In the genomic region with DNA sequence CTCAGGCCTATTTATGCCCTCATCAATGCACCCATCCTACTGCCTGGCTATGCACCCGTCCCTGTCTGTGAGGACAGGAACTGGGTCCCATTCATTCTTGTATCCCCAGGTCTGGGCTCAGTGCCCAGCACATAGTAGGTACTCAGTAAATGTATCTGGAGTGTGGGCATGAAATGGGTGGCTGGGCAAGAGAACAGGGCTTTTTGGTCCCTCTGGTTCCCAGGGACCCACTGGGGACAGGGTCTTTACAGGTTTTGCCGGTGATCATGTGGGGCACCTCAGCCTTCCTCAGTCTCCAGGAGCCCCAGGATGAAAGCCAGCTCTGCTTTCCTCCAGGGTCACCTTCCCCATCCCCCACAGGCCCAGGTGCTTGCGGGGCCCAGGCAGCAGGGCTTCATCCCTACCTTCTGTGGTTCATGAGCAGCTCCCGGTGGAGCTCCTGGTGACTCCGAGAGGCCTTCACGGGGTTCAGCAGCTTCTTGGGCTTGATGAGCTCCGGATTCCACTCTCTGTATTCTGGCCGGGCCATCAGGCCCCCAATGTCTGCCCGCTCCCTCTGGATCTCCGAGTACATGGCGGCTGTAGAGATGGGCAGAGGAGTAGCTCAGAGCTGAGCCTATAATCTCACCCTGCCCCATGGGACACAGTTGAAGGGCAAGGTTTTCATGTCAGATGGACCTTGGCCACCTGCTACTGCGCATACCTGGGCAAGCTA, we compare ENCODE assay signal across 18 cellular contexts. TPM values are rescaled to one million over a fixed set of nuclear protein-coding genes. Genes with fewer than 3 reads are reported as not detected.
A peak's percentile ranks its signal among the peaks of the same experiment; 100 is the strongest.
DNase-seq lines count a peak whose midpoint lies in the region; ATAC-seq and TF ChIP-seq lines count a peak whose summit lies in the region.
"Had no signal": no experiment of that assay in that cellular context is flagged by ENCODE, and none has a peak within 500 bp of the region (broad histone marks: within the 10 kb centered on the region; RNA-seq: fewer than 3 reads in every experiment).

No MANE protein-coding gene starts in this region.

- H3K9me3 ChIP-seq in IMR-90 (ENCODE audit: control insufficient read depth, insufficient read depth, low read length) = peaks cover 5% of the 10 kb centered on the region; the same call in 1 of the 2 replicates
- no peaks in the 10 kb centered on the region for H3K9me3 ChIP-seq in thyroid gland
- H3K9me3 ChIP-seq: upper lobe of left lung had no signal

- H3K79me1 ChIP-seq in IMR-90 (ENCODE audit: low read depth in 1 of 2, low read length in 2 of 2) = no peaks in the 10 kb centered on the region

- H3K18ac ChIP-seq in IMR-90 (ENCODE audit: low read depth, low read length) = no peak overlapping the region

- H3K4me2 ChIP-seq in IMR-90 (ENCODE audit: low read depth, low read length) = no peak overlapping the region
- H3K4me2 ChIP-seq: GM23338 had no signal

- H3K4me3 ChIP-seq in IMR-90 (ENCODE audit: insufficient read depth, low read depth, low read length) (no peak overlapping the region), thyroid gland (replicated peaks in 1 of 3) (no peak overlapping the region)
- H3K4me3 ChIP-seq: GM23338, SJSA1, upper lobe of left lung had no signal

- no peak for TF ChIP-seq RAD21 in IMR-90 (IDR thresholded peaks at IDR 0.05; ENCODE audit: low read length)

- H3K4me1 ChIP-seq in IMR-90 (ENCODE audit: control insufficient read depth, insufficient read depth, low read length) = peaks cover 2% of the 10 kb centered on the region; the same call in 1 of the 2 replicates
- H3K4me1 ChIP-seq in thyroid gland = peaks cover 25 to 49% of the 10 kb centered on the region in 2 donors

- H2BK5ac ChIP-seq in IMR-90 (ENCODE audit: low read depth, low read length, poor library complexity, severe bottlenecking) = no peak overlapping the region

- POLR2A ChIA-PET in IMR-90 (lab: Charles Lee; ENCODE audit: unreplicated experiment) = no interaction called here

- H3K27me3 ChIP-seq in IMR-90 (ENCODE audit: control insufficient read depth, insufficient read depth, low read length) = no peaks in the 10 kb centered on the region
- no peaks in the 10 kb centered on the region for H3K27me3 ChIP-seq in thyroid gland
- H3K27me3 ChIP-seq: SJSA1, upper lobe of left lung had no signal

- peak overlapping the region; percentile 53; the same call in 1 of the 3 replicates for H2BK15ac ChIP-seq in IMR-90 (ENCODE audit: low read depth, low read length)

- H3K27ac Mint-ChIP-seq in brain = peak overlapping the region; percentile 86 to 97 (median 91)
- H3K27ac Mint-ChIP-seq: activated CD4-positive, alpha-beta T cell treated with anti-CD3 and anti-CD28 coated beads, Interleukin-2, amount 10 ng/mL, durations not matched to agents 7 days and 5 days; activated naive CD4-positive, alpha-beta T cell treated with anti-CD3 and anti-CD28 coated beads, Interleukin-2, amount 10 ng/mL, durations not matched to agents 7 days and 5 days; activated T-cell treated with anti-CD3 and anti-CD28 coated beads, Interleukin-2, amount 50 U/mL, for 72 hours; CD14-positive monocyte; dendritic cell treated with granulocyte-macrophage colony-stimulating factor and Interleukin-4, amounts not matched to agents 40 ng/mL and 50 ng/mL, for 4 days; GM23338; WTC11 had no signal

- 100% methylated on average over 1 of the region's 12 CpGs; no CpG with 5 or more reads in 1 of the 2 experiments for WGBS in IMR-90 (ENCODE audit: extremely low coverage in 2 of 2, insufficient read length in 1 of 2), 2 experiments
- 89 to 100% methylated on average over 5 to 8 of the region's 12 CpGs for WGBS in thyroid gland, 2 donors

- H3K9me1 ChIP-seq in IMR-90 (ENCODE audit: insufficient read depth, low read length) = peaks cover 5% of the 10 kb centered on the region; the same call in 1 of the 2 replicates

- H4K91ac ChIP-seq in IMR-90 (ENCODE audit: insufficient read depth, low read depth, low read length) = 0 out of 2 replicates have a peak overlapping the region, but pooled peaks have one; percentile 50

- H3K4ac ChIP-seq in IMR-90 (ENCODE audit: low read depth, low read length) = peak overlapping the region; percentile 57; the same call in 1 of the 2 replicates

- H3K56ac ChIP-seq in IMR-90 (ENCODE audit: extremely low read depth, insufficient read depth, low read length) = no peak overlapping the region

- CTCF ChIA-PET in IMR-90 (lab: Yijun Ruan, JAX) = interaction anchor here (1.1 to 8.3 kb wide), 4 partner anchors 9 to 134 kb away, joined by 3 to 69 read pairs (median 4); no protein-coding TSS in a partner anchor

- peaks cover 11% of the 10 kb centered on the region for H3K36me3 Mint-ChIP-seq in brain
- H3K36me3 Mint-ChIP-seq: activated naive CD4-positive, alpha-beta T cell treated with anti-CD3 and anti-CD28 coated beads, Interleukin-2, amount 10 ng/mL, durations not matched to agents 7 days and 5 days; CD14-positive monocyte; naive thymus-derived CD8-positive, alpha-beta T cell had no signal

- H3K4me3 Mint-ChIP-seq in brain = no peak overlapping the region
- H3K4me3 Mint-ChIP-seq: activated CD4-positive, alpha-beta T cell treated with anti-CD3 and anti-CD28 coated beads, Interleukin-2, amount 10 ng/mL, durations not matched to agents 7 days and 5 days; activated naive CD4-positive, alpha-beta T cell treated with anti-CD3 and anti-CD28 coated beads, Interleukin-2, amount 10 ng/mL, durations not matched to agents 7 days and 5 days; CD14-positive monocyte; dendritic cell treated with granulocyte-macrophage colony-stimulating factor and Interleukin-4, amounts not matched to agents 40 ng/mL and 50 ng/mL, for 4 days; GM23338; WTC11 had no signal

- no peak overlapping the region for H2AK9ac ChIP-seq in IMR-90 (replicated peaks; ENCODE audit: low read depth, low read length, poor library complexity)

- dilution Hi-C loops in IMR-90 (cut with HindIII; ENCODE audit: low sequenced_read_pairs, unreplicated experiment) = no loop called here

- H2AK5ac ChIP-seq in IMR-90 (ENCODE audit: low read depth, low read length) = no peak overlapping the region; the same call in 1 of the 2 replicates

- H3K27me3 Mint-ChIP-seq in brain = peaks cover 4% of the 10 kb centered on the region
- H3K27me3 Mint-ChIP-seq: dendritic cell treated with granulocyte-macrophage colony-stimulating factor and Interleukin-4, amounts not matched to agents 40 ng/mL and 50 ng/mL, for 4 days had no signal

- peaks cover 65% of the 10 kb centered on the region for H3K4me1 Mint-ChIP-seq in brain
- H3K4me1 Mint-ChIP-seq: activated naive CD4-positive, alpha-beta T cell treated with anti-CD3 and anti-CD28 coated beads, Interleukin-2, amount 10 ng/mL, durations not matched to agents 7 days and 5 days had no signal

- in situ Hi-C loops in IMR-90 (cut with MboI; ENCODE audit: low sequenced_read_pairs) = loop anchor here (25.0 kb wide), 1 partner anchor 418 kb away; no protein-coding TSS in a partner anchor

- H2BK20ac ChIP-seq in IMR-90 (ENCODE audit: low read depth, low read length) = no peak overlapping the region

- H3K9ac ChIP-seq in IMR-90 (ENCODE audit: low read depth, low read length) = no peak overlapping the region

- H3K36me3 ChIP-seq in IMR-90 (ENCODE audit: control insufficient read depth, insufficient read depth, low read length) (no peaks in the 10 kb centered on the region), thyroid gland (peaks cover 0 to 17% of the 10 kb centered on the region in 2 donors)
- H3K36me3 ChIP-seq: SJSA1 had no signal

- no peak overlapping the region for H2AFZ ChIP-seq in IMR-90 (replicated peaks; ENCODE audit: low read length, poor library complexity)
- H2AFZ ChIP-seq: GM23338 had no signal

- no peak overlapping the region for H3K14ac ChIP-seq in IMR-90 (replicated peaks; ENCODE audit: low read depth, low read length)

- BruUV-seq in IMR-90 (replicated peaks; lab: Mats Ljungman, UMichigan) = no TSS peak

- TF ChIP-seq CTCF in IMR-90 (conservative IDR thresholded peaks at IDR 0.05; ENCODE audit: low read depth, low read length) (no peak), brain (conservative IDR thresholded peaks at IDR 0.05) (no peak), thyroid gland (IDR thresholded peaks at IDR 0.05) (no peak)

- TF ChIP-seq POLR2A in IMR-90 (IDR thresholded peaks at IDR 0.05; ENCODE audit: low read depth, low read length) = no peak
- TF ChIP-seq POLR2A in thyroid gland (IDR thresholded peaks at IDR 0.05) = no peak

- no peak for ATAC-seq in IMR-90 (ENCODE audit: low read depth)
- ATAC-seq in HG03342 (IDR thresholded peaks at IDR 0.05; ENCODE audit: unreplicated experiment) = no peak
- no peak for ATAC-seq in HG03280 (IDR thresholded peaks at IDR 0.05; ENCODE audit: unreplicated experiment)
- ATAC-seq: naive thymus-derived CD8-positive, alpha-beta T cell had no signal

- peaks cover 0 to 12% (median 9%) of the 10 kb centered on the region in 5 experiments for H3K9me3 Mint-ChIP-seq in brain
- H3K9me3 Mint-ChIP-seq: activated CD4-positive, alpha-beta T cell treated with anti-CD3 and anti-CD28 coated beads, Interleukin-2, amount 10 ng/mL, durations not matched to agents 7 days and 5 days; activated naive CD4-positive, alpha-beta T cell treated with anti-CD3 and anti-CD28 coated beads, Interleukin-2, amount 10 ng/mL, durations not matched to agents 7 days and 5 days; activated T-cell treated with anti-CD3 and anti-CD28 coated beads, Interleukin-2, amount 50 U/mL, for 72 hours; dendritic cell treated with granulocyte-macrophage colony-stimulating factor and Interleukin-4, amounts not matched to agents 40 ng/mL and 50 ng/mL, for 4 days; GM23338; naive thymus-derived CD8-positive, alpha-beta T cell had no signal

- peak overlapping the region; percentile 36; the same call in 1 of the 2 replicates for H2BK120ac ChIP-seq in IMR-90 (ENCODE audit: low read depth, low read length)

- H3K23ac ChIP-seq in IMR-90 (ENCODE audit: low read depth, low read length) = no peak overlapping the region

- DNase-seq in IMR-90 (no peak), islet precursor cell (peak; percentile 41), thyroid gland (no peak), NCI-H1436 treated with DMSO at 0.1 percent for 48 hours (lab: John Stamatoyannopoulos, UW) (no peak)
- DNase-seq: NCI-H187 treated with DMSO at 0.1 percent for 48 hours had no signal

- intact Hi-C loops in IMR-90 (cut with micrococcal nuclease) (loop anchor here (10.0 kb wide), 2 partner anchors 415 to 1065 kb away; no protein-coding TSS in a partner anchor), thyroid gland (cut with DNase I) (no loop called here)

- H4K20me1 ChIP-seq in IMR-90 (ENCODE audit: insufficient read depth, low read length) = no peaks in the 10 kb centered on the region

- no peak overlapping the region for H4K5ac ChIP-seq in IMR-90 (ENCODE audit: low read depth, low read length)

- H4K8ac ChIP-seq in IMR-90 (ENCODE audit: low read depth in 2 of 2, low read length in 2 of 2) = no peak overlapping the region

- H3K27ac ChIP-seq in IMR-90 (ENCODE audit: insufficient read depth, low read length) (no peak overlapping the region), thyroid gland (peak overlapping the region in 2 of 3 donors; percentile 25 to 62)
- H3K27ac ChIP-seq: SJSA1 had no signal

RNA-seq across cellular contexts. Expression of a gene that starts 7.7 kb away (rescaled TPM):
- not detected in 2 replicates for total RNA-seq in IMR-90 (2012; rRNA removed)
- not detected in 2 replicates for polyA plus RNA-seq in IMR-90 (2012; rRNA removed)
- not detected in 2 replicates for polyA plus RNA-seq in IMR-90 (2012; cell fraction: cytosol; rRNA removed)
- 0.05 and 0.07 TPM in 2 replicates for polyA plus RNA-seq in IMR-90 (2012; cell fraction: nucleus; rRNA removed; ENCODE audit: low replicate concordance)
- polyA plus RNA-seq in brain (ENCODE audit: insufficient read depth, low read depth, low replicate concordance) = 470 TPM
- 100 to 1,000 TPM in 1 of 4 donors, 10 to 100 TPM in 3; 62.3 to 137 (median 83.3) TPM for total RNA-seq in thyroid gland
- total RNA-seq: activated CD4-positive, alpha-beta T cell treated with anti-CD3 and anti-CD28 coated beads, Interleukin-2, amount 10 ng/mL, durations not matched to agents 7 days and 5 days; activated T-cell treated with anti-CD3 and anti-CD28 coated beads, Interleukin-2, amount 50 U/mL, for 72 hours; naive thymus-derived CD8-positive, alpha-beta T cell; SJSA1 had no signal
- polyA plus RNA-seq: CD14-positive monocyte; naive thymus-derived CD8-positive, alpha-beta T cell had no signal

RNA-seq across cellular contexts. Expression of a gene that starts 32.5 kb away (rescaled TPM):
- 15.6 and 17.8 TPM in 2 replicates for total RNA-seq in IMR-90 (2012; rRNA removed)
- polyA plus RNA-seq in IMR-90 (2012; rRNA removed) = 26.8 and 32.9 TPM in 2 replicates
- polyA plus RNA-seq in IMR-90 (2012; cell fraction: cytosol; rRNA removed) = 17.9 and 19.5 TPM in 2 replicates
- polyA plus RNA-seq in IMR-90 (2012; cell fraction: nucleus; rRNA removed; ENCODE audit: low replicate concordance) = 137 and 183 TPM in 2 replicates
- 2.5 TPM for polyA plus RNA-seq in brain (ENCODE audit: insufficient read depth, low read depth, low replicate concordance)
- total RNA-seq in thyroid gland = 10 to 100 TPM; 17.8 to 62.2 (median 37.4) TPM
- total RNA-seq: activated CD4-positive, alpha-beta T cell treated with anti-CD3 and anti-CD28 coated beads, Interleukin-2, amount 10 ng/mL, durations not matched to agents 7 days and 5 days; activated T-cell treated with anti-CD3 and anti-CD28 coated beads, Interleukin-2, amount 50 U/mL, for 72 hours; naive thymus-derived CD8-positive, alpha-beta T cell had no signal
- polyA plus RNA-seq: naive thymus-derived CD8-positive, alpha-beta T cell had no signal

Comparison
In these comparisons a context has a peak if more than half of its experiments do, and no peak if none do; other contexts are left out.
1. RNA of a gene that starts 7.7 kb away (total RNA-seq): 62.3 to 137 TPM in thyroid gland; not detected in IMR-90; every median in the first group is over 10 times any median in the second.